In genomic region chr4:85913925-85914694, GRCh38 we compare ENCODE assay signal across 21 cellular contexts.
A peak's percentile ranks its signal among the peaks of the same experiment; 100 is the strongest.
DNase-seq lines count a peak whose midpoint lies in the region; ATAC-seq, FAIRE-seq and TF ChIP-seq lines count a peak whose summit lies in the region.
"Had no signal": no experiment of that assay in that cellular context is flagged by ENCODE, and none has a peak within 500 bp of the region (broad histone marks: within the 10 kb centered on the region; RNA-seq: fewer than 3 reads in every experiment).

No MANE protein-coding gene starts in this region.

- no TSS peak for BruUV-seq in Calu3 (replicated peaks; lab: Mats Ljungman, UMichigan)
- BruUV-seq in PC-3 (replicated peaks; lab: Mats Ljungman, UMichigan) = no TSS peak

- H3K27me3 ChIP-seq in PC-3 (ENCODE audit: low read length) (no peaks in the 10 kb centered on the region), pancreas (no peaks in the 10 kb centered on the region), smooth muscle cell (ENCODE audit: low read depth) (no peaks in the 10 kb centered on the region), tibial nerve (no peaks in the 10 kb centered on the region)

- no peaks in the 10 kb centered on the region for H3K4me1 ChIP-seq in PC-3 (ENCODE audit: insufficient read depth, low read length)
- peaks cover 10 to 23% (median 15%) of the 10 kb centered on the region in 3 donors for H3K4me1 ChIP-seq in pancreas
- no peaks in the 10 kb centered on the region for H3K4me1 ChIP-seq in smooth muscle cell (ENCODE audit: low read depth)
- peaks cover 0 to 4% (median 0%) of the 10 kb centered on the region in 4 donors for H3K4me1 ChIP-seq in tibial nerve
- H3K4me1 ChIP-seq: A549 had no signal

- H4K20me1 ChIP-seq in PC-3 (ENCODE audit: low read length) (no peaks in the 10 kb centered on the region), smooth muscle cell (ENCODE audit: low read depth) (no peaks in the 10 kb centered on the region)

- no peaks in the 10 kb centered on the region for H3K27me3 Mint-ChIP-seq in Calu3 (ENCODE audit: unreplicated experiment)
- H3K27me3 Mint-ChIP-seq: CD4-positive, alpha-beta T cell had no signal

- H3K9ac ChIP-seq in PC-3 (ENCODE audit: low read length) (no peak overlapping the region), smooth muscle cell (ENCODE audit: low read depth) (no peak overlapping the region)

- H3K36me3 ChIP-seq in PC-3 (ENCODE audit: low read depth, low read length) (no peaks in the 10 kb centered on the region), pancreas (no peaks in the 10 kb centered on the region), smooth muscle cell (ENCODE audit: low read depth) (no peaks in the 10 kb centered on the region), tibial nerve (no peaks in the 10 kb centered on the region)

- TF ChIP-seq CTCF in Calu3 (IDR thresholded peaks at IDR 0.05; ENCODE audit: unreplicated experiment) = no peak
- no peak for TF ChIP-seq CTCF in PC-3 (conservative IDR thresholded peaks at IDR 0.05; ENCODE audit: low read depth, low read length)
- TF ChIP-seq CTCF in pancreas (IDR thresholded peaks at IDR 0.05) = no peak
- TF ChIP-seq CTCF in smooth muscle cell (IDR thresholded peaks at IDR 0.05; ENCODE audit: borderline replicate concordance, insufficient read depth, poor library complexity, severe bottlenecking) = no peak
- no peak for TF ChIP-seq CTCF in tibial nerve (IDR thresholded peaks at IDR 0.05)

- intact Hi-C loops in Calu3 (cut with micrococcal nuclease; ENCODE audit: unreplicated experiment) (no loop called here), PC-3 (cut with micrococcal nuclease) (no loop called here), left colon (cut with DNase I, micrococcal nuclease) (no loop called here), pancreas (cut with DNase I) (no loop called here)

- no peak overlapping the region for H3K27ac ChIP-seq in PC-3 (ENCODE audit: low read length)
- H3K27ac ChIP-seq in pancreas = no peak overlapping the region
- H3K27ac ChIP-seq in smooth muscle cell (ENCODE audit: low read depth) = no peak overlapping the region
- no peak overlapping the region for H3K27ac ChIP-seq in tibial nerve
- H3K27ac ChIP-seq: 22Rv1, A549, C4-2B had no signal

- peaks cover 25% of the 10 kb centered on the region for H3K4me1 Mint-ChIP-seq in Calu3 (ENCODE audit: low read depth, unreplicated experiment)
- H3K4me1 Mint-ChIP-seq: H9 had no signal

- H3F3A ChIP-seq in PC-3 (ENCODE audit: low read length, unreplicated experiment) (no peaks in the 10 kb centered on the region), smooth muscle cell (ENCODE audit: low read depth) (no peaks in the 10 kb centered on the region)

- no peak overlapping the region for H2AFZ ChIP-seq in PC-3 (ENCODE audit: low read length)
- H2AFZ ChIP-seq in smooth muscle cell (ENCODE audit: low read depth) = no peak overlapping the region

- POLR2A ChIA-PET in PC-3 (lab: Charles Lee; ENCODE audit: unreplicated experiment) = no interaction called here

- 84 to 93% methylated on average over 5 of the region's 5 CpGs for WGBS in pancreas, 2 donors
- WGBS in smooth muscle cell (ENCODE audit: low lambda C conversion rate) = 97% methylated on average over 5 of the region's 5 CpGs
- 93% methylated on average over 5 of the region's 5 CpGs for WGBS in tibial nerve, 2 donors

- H3K9me3 Mint-ChIP-seq in Calu3 (ENCODE audit: low read depth, unreplicated experiment) = no peaks in the 10 kb centered on the region
- H3K9me3 Mint-ChIP-seq: CD4-positive, alpha-beta T cell; H9 had no signal

- peak; percentile 29 for FAIRE-seq in pancreas (lab: Jason Lieb, UNC)
- FAIRE-seq: A549, GM12892, GM18507 had no signal

- DNase-seq in Calu3 = no peak
- peak; percentile 4 for DNase-seq in PC-3
- no peak for DNase-seq in left colon
- no peak for DNase-seq in pancreas
- no peak for DNase-seq in SIG-M5 (lab: John Stamatoyannopoulos, UW)
- DNase-seq in smooth muscle cell (lab: John Stamatoyannopoulos, UW; ENCODE audit: unreplicated experiment) = no peak
- DNase-seq in H4 (ENCODE audit: low spot score) = no peak
- no peak for DNase-seq in tibial nerve (ENCODE audit: low spot score in 2 of 2)
- DNase-seq: AML-193; CD4-positive, alpha-beta T cell; DMS153; DMS79; GDM1; GOT3; H9 had no signal

- H3K4me2 ChIP-seq in PC-3 (ENCODE audit: low read length) = no peak overlapping the region
- H3K4me2 ChIP-seq in smooth muscle cell = no peak overlapping the region
- H3K4me2 ChIP-seq: A549 had no signal

- H3K27ac Mint-ChIP-seq in Calu3 (ENCODE audit: unreplicated experiment) = peak overlapping the region; percentile 45
- H3K27ac Mint-ChIP-seq: CD4-positive, alpha-beta T cell; H9 had no signal

- no peak for ATAC-seq in PC-3
- peak; percentile 96 for ATAC-seq in left colon
- ATAC-seq in pancreas = peak in 2 of 4 donors; percentile 12 to 26
- ATAC-seq: A549 had no signal

- H3K9me2 ChIP-seq in PC-3 (replicated peaks; ENCODE audit: low read length) = no peaks in the 10 kb centered on the region

- H3K9me3 ChIP-seq in PC-3 (ENCODE audit: low read length) (no peaks in the 10 kb centered on the region), pancreas (no peaks in the 10 kb centered on the region), smooth muscle cell (replicated peaks; ENCODE audit: low read depth) (no peaks in the 10 kb centered on the region), tibial nerve (no peaks in the 10 kb centered on the region)
- H3K9me3 ChIP-seq: A549, Caco-2 had no signal

- TF ChIP-seq POLR2A in tibial nerve (IDR thresholded peaks at IDR 0.05) = no peak

- H3K4me3 ChIP-seq in PC-3 (ENCODE audit: low read length) = no peak overlapping the region
- no peak overlapping the region for H3K4me3 ChIP-seq in pancreas
- no peak overlapping the region for H3K4me3 ChIP-seq in smooth muscle cell
- no peak overlapping the region for H3K4me3 ChIP-seq in tibial nerve
- H3K4me3 ChIP-seq: A549 had no signal

- H3K36me3 Mint-ChIP-seq in Calu3 (ENCODE audit: insufficient read depth, unreplicated experiment) = no peaks in the 10 kb centered on the region

- TF ChIP-seq EP300 in tibial nerve (IDR thresholded peaks at IDR 0.05) = no peak

- no peaks in the 10 kb centered on the region for H3K79me2 ChIP-seq in PC-3 (ENCODE audit: low read length)
- no peaks in the 10 kb centered on the region for H3K79me2 ChIP-seq in smooth muscle cell (ENCODE audit: low read depth)

- CTCF ChIA-PET in Calu3 (lab: Charles Lee) (no interaction called here), PC-3 (lab: Charles Lee) (no interaction called here)

- no peak overlapping the region for H3K4me3 Mint-ChIP-seq in Calu3 (ENCODE audit: low read depth, unreplicated experiment)
- H3K4me3 Mint-ChIP-seq: CD4-positive, alpha-beta T cell; H9 had no signal
